Comparison of ENCODE assay signal across 8 cellular contexts in genomic region chr2:74481961-74482800, GRCh38. TPM values are rescaled to one million over a fixed set of nuclear protein-coding genes. Genes with fewer than 3 reads are reported as not detected.
DNase-seq lines count a peak whose midpoint lies in the region; ATAC-seq and TF ChIP-seq lines count a peak whose summit lies in the region.

No MANE protein-coding gene starts in this region.

- peak overlapping the region; percentile 100 for H3K4me2 ChIP-seq in DND-41 (ENCODE audit: insufficient read depth, low read length)

- peak overlapping the region; percentile 97 for H3K4me3 Mint-ChIP-seq in T-helper 17 cell

- H3K4me3 ChIP-seq in DND-41 (ENCODE audit: low read depth in 1 of 2, low read length in 2 of 2), result peak overlapping the region; percentile 88 to 95
- H3K4me3 ChIP-seq in lung, result peak overlapping the region; percentile 86

- H3K27ac Mint-ChIP-seq in T-helper 17 cell, result peak overlapping the region; percentile 98

- peak overlapping the region; percentile 99 for H2AFZ ChIP-seq in DND-41 (ENCODE audit: low read depth, low read length)

- H3K27me3 ChIP-seq in DND-41 (ENCODE audit: insufficient read depth, low read length, poor library complexity), result no peaks in the 10 kb centered on the region
- H3K27me3 ChIP-seq in lung (ENCODE audit: control insufficient read depth, insufficient read depth), result no peaks in the 10 kb centered on the region

- WGBS in lung, 2 donors, result 2 to 5% methylated on average over 50 to 80 of the region's 80 CpGs

- H3K4me1 ChIP-seq in DND-41 (ENCODE audit: insufficient read depth, low read length) (peaks cover 40% of the 10 kb centered on the region), lung (ENCODE audit: control insufficient read depth in 2 of 2, insufficient read depth in 2 of 2, low read length in 2 of 2) (peaks cover 3 to 17% of the 10 kb centered on the region in 2 donors)

- TF ChIP-seq CTCF in DND-41 (IDR thresholded peaks at IDR 0.05; ENCODE audit: borderline replicate concordance, extremely low read depth, low read length, poor library complexity, severe bottlenecking) (no peak), lung (IDR thresholded peaks at IDR 0.05; ENCODE audit: control extremely low read depth, extremely low read depth) (no peak)

- H3K9me3 ChIP-seq in DND-41 (ENCODE audit: insufficient read depth, low read length, severe bottlenecking) (no peaks in the 10 kb centered on the region), T-helper 17 cell (ENCODE audit: control insufficient read depth, low read length, poor library complexity, severe bottlenecking) (no peaks in the 10 kb centered on the region), lung (ENCODE audit: control insufficient read depth in 2 of 2, insufficient read depth in 1 of 2, low read length in 1 of 2) (no peaks in the 10 kb centered on the region)

- H3K27me3 Mint-ChIP-seq in T-helper 17 cell, result no peaks in the 10 kb centered on the region

- peak overlapping the region; percentile 92 for H3K9ac ChIP-seq in DND-41 (ENCODE audit: low read depth, low read length)

- ATAC-seq in DND-41 (ENCODE audit: insufficient read depth, low read depth), result peak; percentile 55
- peak; percentile 37 for ATAC-seq in GM19467 (IDR thresholded peaks at IDR 0.05; ENCODE audit: unreplicated experiment)
- peak; percentile 30 for ATAC-seq in HG03469 (IDR thresholded peaks at IDR 0.05; ENCODE audit: unreplicated experiment)
- peak; percentile 47 for ATAC-seq in T-helper 17 cell
- peak; percentile 53 for ATAC-seq in lung (ENCODE audit: insufficient read depth, low FRiP score)

- H3K36me3 Mint-ChIP-seq in T-helper 17 cell (ENCODE audit: low read depth), result peaks cover 5% of the 10 kb centered on the region

- peaks cover 61% of the 10 kb centered on the region for H3K79me2 ChIP-seq in DND-41 (ENCODE audit: insufficient read depth, low read length)

- peak overlapping the region; percentile 99 for H3K27ac ChIP-seq in DND-41 (ENCODE audit: low read length)
- H3K27ac ChIP-seq in cingulate gyrus (ENCODE audit: low read depth, low read length), result peak overlapping the region; percentile 70
- peak overlapping the region; percentile 86 to 90 for H3K27ac ChIP-seq in lung (ENCODE audit: low read depth in 1 of 2, low read length in 1 of 2)
- H3K27ac ChIP-seq in substantia nigra (ENCODE audit: low read depth, low read length, poor library complexity, severe bottlenecking), result peak overlapping the region; percentile 96

- H3K4me1 Mint-ChIP-seq in T-helper 17 cell, result peaks cover 28% of the 10 kb centered on the region

- H3K36me3 ChIP-seq in DND-41 (ENCODE audit: insufficient read depth, low read length) (peaks cover 56% of the 10 kb centered on the region), lung (ENCODE audit: control insufficient read depth in 2 of 2, insufficient read depth in 2 of 2, low read length in 2 of 2) (peaks cover 0 to 9% of the 10 kb centered on the region in 2 donors)

- peak; percentile 65 for DNase-seq in DND-41
- peak; percentile 30 to 44 (median 41) for DNase-seq in T-helper 17 cell
- peak; percentile 53 for DNase-seq in lung (ENCODE audit: low spot score)
- DNase-seq in substantia nigra (lab: John Stamatoyannopoulos, UW), result peak in 6 of 49 donors; percentile 52 to 73 (median 64)
- no peak for DNase-seq in A172 (ENCODE audit: low spot score)

- peaks cover 15% of the 10 kb centered on the region for H4K20me1 ChIP-seq in DND-41 (ENCODE audit: insufficient read depth, low read length)

RNA-seq across cellular contexts. Expression of gene CCDC142, which starts 0.6 kb away (rescaled TPM):
- total RNA-seq in T-helper 17 cell (10 to 100 TPM; 13.7 to 14.7 TPM), lung (10 to 100 TPM; 17.8 to 25.5 TPM)
- polyA plus RNA-seq in lung, result 1 to 10 TPM; 5.5 to 8.2 TPM
- 11.7 and 12.5 TPM in 2 replicates for total RNA-seq in A172 (2014; rRNA removed; shearing (Covaris generic))

RNA-seq across cellular contexts. Expression of gene TTC31, which starts 0.7 kb away (rescaled TPM):
- total RNA-seq in T-helper 17 cell, result 10 to 100 TPM; 32.3 to 36.6 TPM
- total RNA-seq in lung, result 10 to 100 TPM; 20.9 to 23.7 TPM
- 10 to 100 TPM; 13.7 to 19.2 TPM for polyA plus RNA-seq in lung
- total RNA-seq in A172 (2014; rRNA removed; shearing (Covaris generic)), result 14.7 and 16.5 TPM in 2 replicates

RNA-seq across cellular contexts. Expression of gene MRPL53, which starts 9.7 kb away (rescaled TPM):
- total RNA-seq in T-helper 17 cell (10 to 100 TPM; 31.4 to 67.9 TPM), lung (100 to 1,000 TPM in 1 of 2 donors, 10 to 100 TPM in 1; 23.3 to 106 TPM)
- polyA plus RNA-seq in lung, result 10 to 100 TPM; 70.6 to 70.9 TPM
- total RNA-seq in A172 (2014; rRNA removed; shearing (Covaris generic)), result 30.2 and 39.1 TPM in 2 replicates

RNA-seq across cellular contexts. Expression of gene MOGS, which starts 17.0 kb away (rescaled TPM):
- total RNA-seq in T-helper 17 cell, result 10 to 100 TPM; 66.2 to 68.9 TPM
- total RNA-seq in lung, result 10 to 100 TPM; 37.5 to 72.0 TPM
- 10 to 100 TPM; 35.4 to 53.5 TPM for polyA plus RNA-seq in lung
- 66.6 and 71.4 TPM in 2 replicates for total RNA-seq in A172 (2014; rRNA removed; shearing (Covaris generic))

RNA-seq across cellular contexts. Expression of gene LBX2, which starts 17.2 kb away (rescaled TPM):
- total RNA-seq in T-helper 17 cell, result under 1 TPM in 1 of 2 donors, not detected in 1; 0.26 TPM
- total RNA-seq in lung, result 1 to 10 TPM in 1 of 2 donors, under 1 TPM in 1; 0.63 to 1.9 TPM
- polyA plus RNA-seq in lung, result 1 to 10 TPM in 1 of 2 donors, under 1 TPM in 1; 0.83 to 1.4 TPM
- total RNA-seq in A172 (2014; rRNA removed; shearing (Covaris generic)), result 0.45 TPM in 1 of 2 replicates, not detected in the other
